Comparison of ENCODE assay signal across 8 cellular contexts in genomic region chr5:14156611-14157493, GRCh38. TPM values are rescaled to one million over a fixed set of nuclear protein-coding genes. Genes with fewer than 3 reads are reported as not detected.
DNase-seq lines count a peak whose midpoint lies in the region; ATAC-seq and TF ChIP-seq lines count a peak whose summit lies in the region.

No MANE protein-coding gene starts in this region.

- no peak for TF ChIP-seq CTCF in sigmoid colon (IDR thresholded peaks at IDR 0.05)

- 33 to 42% methylated on average over 9 of the region's 9 CpGs for WGBS in esophagus, 2 donors
- WGBS in sigmoid colon, 2 donors, result 54 to 64% methylated on average over 9 of the region's 9 CpGs

- TF ChIP-seq POLR2A in sigmoid colon (IDR thresholded peaks at IDR 0.05), result no peak

- intact Hi-C loops in sigmoid colon (cut with DNase I), result no loop called here

- no peaks in the 10 kb centered on the region for H3K9me3 ChIP-seq in esophagus (ENCODE audit: control insufficient read depth in 2 of 2, insufficient read depth in 1 of 2, low read depth in 1 of 2, low read length in 1 of 2)
- no peaks in the 10 kb centered on the region for H3K9me3 ChIP-seq in sigmoid colon

- peak in 2 of 4 donors; percentile 54 to 83 for TF ChIP-seq EP300 in sigmoid colon (IDR thresholded peaks at IDR 0.05)

- H2AFZ ChIP-seq in ACC112 (ENCODE audit: low read length, unreplicated experiment), result no peak overlapping the region

- peak overlapping the region; percentile 96 for H3K27ac ChIP-seq in ACC112 (ENCODE audit: low read depth, low read length)
- peak overlapping the region; percentile 43 to 56 for H3K27ac ChIP-seq in esophagus (ENCODE audit: low read depth in 2 of 2, low read length in 1 of 2)
- peak overlapping the region; percentile 71 to 89 (median 82) for H3K27ac ChIP-seq in sigmoid colon

- H3K79me2 ChIP-seq in ACC112 (ENCODE audit: control insufficient read depth, insufficient read depth, low read length, unreplicated experiment), result peaks cover 95% of the 10 kb centered on the region

- peak overlapping the region; percentile 70 for H3K4me3 ChIP-seq in ACC112 (ENCODE audit: low read depth, low read length)
- H3K4me3 ChIP-seq in esophagus (ENCODE audit: low read depth in 1 of 2, low read length in 2 of 2), result no peak overlapping the region
- peak overlapping the region in 3 of 4 donors; percentile 19 to 38 (median 28) for H3K4me3 ChIP-seq in sigmoid colon

- H3K36me3 ChIP-seq in ACC112 (ENCODE audit: insufficient read depth, low read length) (peaks cover 5% of the 10 kb centered on the region; the same call in 1 of the 2 replicates), esophagus (ENCODE audit: control insufficient read depth in 2 of 2, insufficient read depth in 2 of 2, low read length in 1 of 2) (no peaks in the 10 kb centered on the region), sigmoid colon (no peaks in the 10 kb centered on the region)

- H3K4me1 ChIP-seq in ACC112 (ENCODE audit: control insufficient read depth, insufficient read depth, low read length, unreplicated experiment) (peaks cover 64% of the 10 kb centered on the region), esophagus (ENCODE audit: control insufficient read depth in 2 of 2, insufficient read depth in 2 of 2, low read length in 1 of 2) (peaks cover 5 to 8% of the 10 kb centered on the region in 2 donors), sigmoid colon (peaks cover 0 to 99% (median 91%) of the 10 kb centered on the region in 4 donors)

- ATAC-seq in GM18909 (IDR thresholded peaks at IDR 0.05; ENCODE audit: poor library complexity, unreplicated experiment) (peak; percentile 68), HG03103 (IDR thresholded peaks at IDR 0.05; ENCODE audit: low read depth, unreplicated experiment) (peak; percentile 60)

- DNase-seq in NCI-H748 (lab: John Stamatoyannopoulos, UW; ENCODE audit: unreplicated experiment) (peak; percentile 61), sigmoid colon (no peak), NCI-H1092 treated with DMSO at 0.1 percent for 48 hours (lab: John Stamatoyannopoulos, UW) (no peak), globus pallidus (ENCODE audit: low spot score) (no peak)

- H3K27me3 ChIP-seq in ACC112 (ENCODE audit: insufficient read depth, low read length) (no peaks in the 10 kb centered on the region), esophagus (ENCODE audit: control insufficient read depth in 1 of 2, insufficient read depth in 2 of 2, low read length in 2 of 2) (no peaks in the 10 kb centered on the region), sigmoid colon (no peaks in the 10 kb centered on the region)

RNA-seq across cellular contexts. Expression of gene TRIO, which starts 13.7 kb away (rescaled TPM):
- polyA plus RNA-seq in esophagus (10 to 100 TPM; 10.3 to 22.8 TPM), sigmoid colon (10 to 100 TPM; 34.8 to 56.4 (median 53.2) TPM)
- total RNA-seq in sigmoid colon, result 100 to 1,000 TPM; 119 to 300 (median 181) TPM

Comparison
In these comparisons a context has a peak if more than half of its experiments do, and no peak if none do; other contexts are left out.
1. H3K4me3 ChIP-seq: peak in ACC112 (single experiment) and sigmoid colon (3 of 4); none in esophagus (0 of 2).
2. Peak in every context shown above with its lines, with median percentiles within 50 percentile points of each other: H3K27ac ChIP-seq.